Comparison of ENCODE assay signal across 14 cellular contexts in genomic region chr22:41481925-41482318, GRCh38. TPM values are rescaled to one million over a fixed set of nuclear protein-coding genes. Genes with fewer than 3 reads are reported as not detected.
DNase-seq lines count a peak whose midpoint lies in the region; ATAC-seq and TF ChIP-seq lines count a peak whose summit lies in the region.
"Had no signal": no experiment of that assay in that cellular context is flagged by ENCODE, and none has a peak within 500 bp of the region (broad histone marks: within the 10 kb centered on the region; RNA-seq: fewer than 3 reads in every experiment).

No MANE protein-coding gene starts in this region.

- no peaks in the 10 kb centered on the region for H3K9me3 ChIP-seq in right atrium auricular region
- H3K9me3 ChIP-seq in esophagus squamous epithelium = no peaks in the 10 kb centered on the region
- H3K9me3 ChIP-seq in psoas muscle = no peaks in the 10 kb centered on the region
- no peaks in the 10 kb centered on the region for H3K9me3 ChIP-seq in aorta (ENCODE audit: control insufficient read depth, low read length)
- H3K9me3 ChIP-seq in mucosa of descending colon = no peaks in the 10 kb centered on the region
- H3K9me3 ChIP-seq: ovary, upper lobe of left lung had no signal

- TF ChIP-seq POLR2A in esophagus squamous epithelium (IDR thresholded peaks at IDR 0.05) = no peak

- no peak for ATAC-seq in left cardiac atrium
- no peak for ATAC-seq in psoas muscle
- ATAC-seq in aorta (ENCODE audit: low FRiP score) = no peak
- no peak for ATAC-seq in mucosa of descending colon
- ATAC-seq in GM21360 (IDR thresholded peaks at IDR 0.05; ENCODE audit: unreplicated experiment) = no peak
- no peak for ATAC-seq in T-cell (replicated peaks in 1 of 4)
- ATAC-seq: left colon had no signal

- WGBS in esophagus squamous epithelium, 2 donors = 55 to 79% methylated on average over 3 to 4 of the region's 5 CpGs
- WGBS in psoas muscle, 3 donors = 37 to 43% (median 40%) methylated on average over 5 of the region's 5 CpGs
- 52 to 61% methylated on average over 5 of the region's 5 CpGs for WGBS in aorta, 2 donors

- no peak overlapping the region for H3K27ac Mint-ChIP-seq in T-cell
- H3K27ac Mint-ChIP-seq: activated naive CD4-positive, alpha-beta T cell treated with anti-CD3 and anti-CD28 coated beads, Interleukin-2, amount 10 ng/mL, durations not matched to agents 7 days and 5 days had no signal

- TF ChIP-seq CTCF in right atrium auricular region (IDR thresholded peaks at IDR 0.05) (no peak), esophagus squamous epithelium (IDR thresholded peaks at IDR 0.05) (no peak), psoas muscle (IDR thresholded peaks at IDR 0.05) (no peak), mucosa of descending colon (IDR thresholded peaks at IDR 0.05) (no peak)

- peaks cover 54 to 59% (median 57%) of the 10 kb centered on the region in 3 donors for H3K4me1 Mint-ChIP-seq in T-cell

- H3K27ac ChIP-seq in right atrium auricular region = peak overlapping the region; percentile 65 to 88
- H3K27ac ChIP-seq in esophagus squamous epithelium = peak overlapping the region; percentile 31 to 84 (median 78)
- peak overlapping the region; percentile 89 for H3K27ac ChIP-seq in psoas muscle
- peak overlapping the region; percentile 50 to 91 for H3K27ac ChIP-seq in aorta (ENCODE audit: low read depth in 1 of 2, low read length in 2 of 2)

- H3K4me1 ChIP-seq in right atrium auricular region (peaks cover 0 to 78% of the 10 kb centered on the region in 2 donors), esophagus squamous epithelium (peaks cover 15 to 87% (median 58%) of the 10 kb centered on the region in 3 donors), psoas muscle (peaks cover 88% of the 10 kb centered on the region), aorta (ENCODE audit: control insufficient read depth in 1 of 2, insufficient read depth in 2 of 2, low read length in 2 of 2) (peaks cover 3 to 4% of the 10 kb centered on the region in 2 donors), mucosa of descending colon (ENCODE audit: low read depth) (peaks cover 45% of the 10 kb centered on the region)

- DNase-seq in right atrium auricular region (ENCODE audit: low spot score) (no peak), left cardiac atrium (no peak), esophagus squamous epithelium (lab: John Stamatoyannopoulos, UW) (no peak), psoas muscle (no peak), aorta (peak in 1 of 2 donors; percentile 33), mucosa of descending colon (no peak), T-cell (no peak)
- DNase-seq: activated CD8-positive, alpha-beta memory T cell treated with anti-CD3 and anti-CD28 coated beads for 24 hours; activated naive CD4-positive, alpha-beta T cell treated with anti-CD3 and anti-CD28 coated beads, Interleukin-2, amount 10 ng/mL, durations not matched to agents 7 days and 5 days; left colon; NCI-H2227 treated with DMSO at 0.1 percent for 48 hours; ovary; upper lobe of left lung had no signal

- no peaks in the 10 kb centered on the region for H3K36me3 Mint-ChIP-seq in T-cell
- H3K36me3 Mint-ChIP-seq: activated naive CD4-positive, alpha-beta T cell treated with anti-CD3 and anti-CD28 coated beads, Interleukin-2, amount 10 ng/mL, durations not matched to agents 7 days and 5 days had no signal

- no peaks in the 10 kb centered on the region for H3K27me3 Mint-ChIP-seq in T-cell
- H3K27me3 Mint-ChIP-seq: activated naive CD4-positive, alpha-beta T cell treated with anti-CD3 and anti-CD28 coated beads, Interleukin-2, amount 10 ng/mL, durations not matched to agents 7 days and 5 days had no signal

- H3K4me3 Mint-ChIP-seq in T-cell = no peak overlapping the region
- H3K4me3 Mint-ChIP-seq: activated naive CD4-positive, alpha-beta T cell treated with anti-CD3 and anti-CD28 coated beads, Interleukin-2, amount 10 ng/mL, durations not matched to agents 7 days and 5 days had no signal

- POLR2A ChIA-PET in T-cell (lab: Charles Lee) = no interaction called here

- no peaks in the 10 kb centered on the region for H3K9me3 Mint-ChIP-seq in T-cell
- H3K9me3 Mint-ChIP-seq: activated naive CD4-positive, alpha-beta T cell treated with anti-CD3 and anti-CD28 coated beads, Interleukin-2, amount 10 ng/mL, durations not matched to agents 7 days and 5 days had no signal

- H3K36me3 ChIP-seq in right atrium auricular region (peaks cover 15% of the 10 kb centered on the region), esophagus squamous epithelium (peaks cover 0 to 29% (median 0%) of the 10 kb centered on the region in 3 donors), psoas muscle (ENCODE audit: insufficient read depth in 1 of 2, low read depth in 1 of 2) (peaks cover 0 to 10% of the 10 kb centered on the region in 2 donors), aorta (ENCODE audit: control insufficient read depth in 1 of 2, insufficient read depth in 2 of 2, low read length in 1 of 2) (no peaks in the 10 kb centered on the region), mucosa of descending colon (ENCODE audit: low read depth) (no peaks in the 10 kb centered on the region)
- H3K36me3 ChIP-seq: ovary had no signal

- intact Hi-C loops in left cardiac atrium (cut with DNase I) = no loop called here
- intact Hi-C loops in esophagus squamous epithelium (cut with DNase I) = no loop called here
- intact Hi-C loops in psoas muscle (cut with DNase I) = no loop called here
- intact Hi-C loops in aorta (cut with DNase I) = loop anchor here (2.0 to 5.0 kb wide), 3 partner anchors 23 to 40 kb away; partner anchors contain the start of gene TOB2 (in 1 of the 2)
- intact Hi-C loops in mucosa of descending colon (cut with DNase I, micrococcal nuclease) = no loop called here

- CTCF ChIA-PET in T-cell (lab: Charles Lee) = no interaction called here

- no peak overlapping the region for H3K4me3 ChIP-seq in right atrium auricular region
- H3K4me3 ChIP-seq in esophagus squamous epithelium = no peak overlapping the region
- H3K4me3 ChIP-seq in psoas muscle = peak overlapping the region; percentile 61
- H3K4me3 ChIP-seq in aorta (ENCODE audit: low read length in 2 of 2) = no peak overlapping the region
- H3K4me3 ChIP-seq in mucosa of descending colon = no peak overlapping the region
- H3K4me3 ChIP-seq: ovary, upper lobe of left lung had no signal

- H3K27me3 ChIP-seq in right atrium auricular region (no peaks in the 10 kb centered on the region), esophagus squamous epithelium (no peaks in the 10 kb centered on the region), psoas muscle (ENCODE audit: insufficient read depth in 3 of 3, low read length in 2 of 3) (no peaks in the 10 kb centered on the region), aorta (ENCODE audit: control insufficient read depth in 1 of 2, insufficient read depth in 2 of 2, low read length in 1 of 2) (no peaks in the 10 kb centered on the region)
- H3K27me3 ChIP-seq: ovary, upper lobe of left lung had no signal

RNA-seq across cellular contexts. Expression of gene ACO2, which starts 13.0 kb away (rescaled TPM):
- 100 to 1,000 TPM; 447 to 604 TPM for total RNA-seq in right atrium auricular region
- total RNA-seq in left cardiac atrium = 100 to 1,000 TPM; 415 to 523 TPM
- 10 to 100 TPM; 83.7 to 90.4 (median 87.0) TPM for total RNA-seq in esophagus squamous epithelium
- 100 to 1,000 TPM; 422 to 513 (median 474) TPM for total RNA-seq in psoas muscle
- polyA plus RNA-seq in psoas muscle = 100 to 1,000 TPM; 346 to 459 (median 402) TPM
- total RNA-seq in aorta = 10 to 100 TPM; 53.7 to 60.7 TPM
- 10 to 100 TPM; 39.5 to 49.6 TPM for polyA plus RNA-seq in aorta
- 100 to 1,000 TPM; 187 to 295 (median 241) TPM for total RNA-seq in mucosa of descending colon
- 10 to 100 TPM; 72.0 to 82.2 (median 77.0) TPM for total RNA-seq in T-cell

RNA-seq across cellular contexts. Expression of gene PHF5A, which starts 13.4 kb away (rescaled TPM):
- total RNA-seq in right atrium auricular region (10 to 100 TPM; 19.3 to 23.5 TPM), left cardiac atrium (10 to 100 TPM; 22.8 to 28.1 TPM), esophagus squamous epithelium (10 to 100 TPM; 21.5 to 47.3 (median 41.5) TPM), psoas muscle (10 to 100 TPM; 19.9 to 40.0 (median 23.4) TPM), aorta (10 to 100 TPM; 22.5 to 27.0 TPM), mucosa of descending colon (10 to 100 TPM; 27.0 to 31.7 (median 29.7) TPM), T-cell (10 to 100 TPM; 29.0 to 45.9 (median 38.0) TPM)
- polyA plus RNA-seq in psoas muscle (10 to 100 TPM; 34.3 to 79.2 (median 49.0) TPM), aorta (10 to 100 TPM; 29.8 to 43.1 TPM)

RNA-seq across cellular contexts. Expression of gene TOB2, which starts 35.3 kb away (rescaled TPM):
- total RNA-seq in right atrium auricular region (10 to 100 TPM; 49.1 to 55.3 TPM), left cardiac atrium (10 to 100 TPM; 57.4 to 63.1 TPM), esophagus squamous epithelium (10 to 100 TPM; 15.7 to 30.5 (median 21.0) TPM), psoas muscle (100 to 1,000 TPM in 1 of 4 donors, 10 to 100 TPM in 3; 12.3 to 111 (median 50.9) TPM), aorta (10 to 100 TPM; 47.7 to 55.9 TPM), mucosa of descending colon (10 to 100 TPM; 47.3 to 71.8 (median 53.9) TPM), T-cell (10 to 100 TPM; 22.2 to 48.6 (median 37.9) TPM)
- polyA plus RNA-seq in psoas muscle (10 to 100 TPM in 2 of 3 donors, 1 to 10 TPM in 1; 9.5 to 26.1 (median 23.4) TPM), aorta (10 to 100 TPM; 12.9 to 15.5 TPM)

Comparison
In these comparisons a context has a peak if more than half of its experiments do, and no peak if none do; other contexts are left out.
1. intact Hi-C loops: an anchor here in aorta (2.0 to 5.0 kb wide); none called in left cardiac atrium, esophagus squamous epithelium, psoas muscle and mucosa of descending colon.